2 cellular contexts compared by ENCODE assay signal in the genomic region with DNA sequence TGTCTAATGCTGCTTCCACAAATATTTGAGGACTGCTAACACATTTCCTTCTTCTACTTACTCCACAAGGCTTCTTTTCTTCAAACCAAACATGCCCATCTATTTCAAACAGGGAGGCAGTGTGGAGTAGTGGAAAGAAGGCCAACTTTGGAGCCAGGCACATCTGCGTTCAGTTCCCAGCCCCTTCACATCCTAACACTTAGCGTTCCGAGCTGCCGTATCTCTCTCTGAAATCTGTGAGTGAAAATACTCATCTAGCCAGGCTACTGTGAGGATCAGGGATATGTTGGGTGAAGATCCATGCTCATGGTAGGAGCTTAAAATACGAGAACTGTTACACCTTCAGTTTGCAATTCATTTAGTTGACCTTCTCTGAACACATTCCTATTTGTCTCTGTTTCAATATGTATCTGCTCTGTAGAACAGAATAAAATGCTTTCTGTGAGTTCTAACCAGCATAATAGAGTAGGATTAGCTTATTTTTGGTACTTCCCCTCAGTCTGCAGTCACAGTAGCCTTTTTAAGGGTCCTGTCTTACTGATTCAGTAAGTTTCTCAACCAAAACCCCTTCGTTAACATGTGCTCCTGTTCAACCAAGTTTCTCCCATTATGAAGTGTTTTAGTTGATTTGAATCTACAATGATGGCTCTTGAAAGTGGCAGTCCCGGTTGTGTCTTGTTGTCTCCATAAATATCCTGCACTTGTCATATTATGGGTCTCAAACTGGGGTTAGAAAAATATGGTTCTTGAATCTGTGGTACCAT.
TF ChIP-seq lines count a peak whose summit lies in the region.

No MANE protein-coding gene starts in this region.

TF ChIP-seq in endothelial cell of umbilical vein, 7 proteins besides CTCF, POLR2A, EP300 and RAD21:
- TF ChIP-seq GATA2 (IDR thresholded peaks at IDR 0.05; ENCODE audit: insufficient read depth, insufficient read length, low read depth, low read length) (no peak), FOS (IDR thresholded peaks at IDR 0.05; ENCODE audit: borderline replicate concordance, insufficient read depth, low read length) (no peak), JUN (IDR thresholded peaks at IDR 0.05; ENCODE audit: borderline replicate concordance, insufficient read depth, insufficient read length, low read depth) (no peak), EZH2 (IDR thresholded peaks at IDR 0.05; ENCODE audit: borderline replicate concordance, low read depth, low read length, severe bottlenecking) (no peak), POLR2AphosphoS5 (IDR thresholded peaks at IDR 0.05; ENCODE audit: insufficient read depth, low read depth, low read length) (no peak), MYC (IDR thresholded peaks at IDR 0.05; ENCODE audit: low read depth, low read length) (no peak)
- TF ChIP-seq, protein P1, sequence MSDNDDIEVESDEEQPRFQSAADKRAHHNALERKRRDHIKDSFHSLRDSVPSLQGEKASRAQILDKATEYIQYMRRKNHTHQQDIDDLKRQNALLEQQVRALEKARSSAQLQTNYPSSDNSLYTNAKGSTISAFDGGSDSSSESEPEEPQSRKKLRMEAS (IDR thresholded peaks at IDR 0.05; ENCODE audit: insufficient read depth, insufficient read length): no peak

TF ChIP-seq in HepG2, 621 proteins besides CTCF, POLR2A, EP300 and RAD21:
- TF ChIP-seq NFKB2 (CRISPR knock-in tag; IDR thresholded peaks at IDR 0.05; ENCODE audit: borderline replicate concordance): no peak
- TF ChIP-seq ZNF34 (CRISPR knock-in tag; IDR thresholded peaks at IDR 0.05; ENCODE audit: borderline replicate concordance): no peak
- TF ChIP-seq ZNF543 (CRISPR knock-in tag; IDR thresholded peaks at IDR 0.05): no peak
- TF ChIP-seq NFYC (CRISPR knock-in tag; IDR thresholded peaks at IDR 0.05): no peak
- no peak for TF ChIP-seq KDM4B (CRISPR knock-in tag; IDR thresholded peaks at IDR 0.05)
- no peak for TF ChIP-seq SKI (IDR thresholded peaks at IDR 0.05; ENCODE audit: partially characterized antibody)
- TF ChIP-seq, protein P2, sequence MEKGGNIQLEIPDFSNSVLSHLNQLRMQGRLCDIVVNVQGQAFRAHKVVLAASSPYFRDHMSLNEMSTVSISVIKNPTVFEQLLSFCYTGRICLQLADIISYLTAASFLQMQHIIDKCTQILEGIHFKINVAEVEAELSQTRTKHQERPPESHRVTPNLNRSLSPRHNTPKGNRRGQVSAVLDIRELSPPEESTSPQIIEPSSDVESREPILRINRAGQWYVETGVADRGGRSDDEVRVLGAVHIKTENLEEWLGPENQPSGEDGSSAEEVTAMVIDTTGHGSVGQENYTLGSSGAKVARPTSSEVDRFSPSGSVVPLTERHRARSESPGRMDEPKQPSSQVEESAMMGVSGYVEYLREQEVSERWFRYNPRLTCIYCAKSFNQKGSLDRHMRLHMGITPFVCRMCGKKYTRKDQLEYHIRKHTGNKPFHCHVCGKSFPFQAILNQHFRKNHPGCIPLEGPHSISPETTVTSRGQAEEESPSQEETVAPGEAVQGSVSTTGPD (CRISPR knock-in tag; IDR thresholded peaks at IDR 0.05): no peak
